ENCODE assay signal across 2 cellular contexts in genomic region chr4:86481429-86481828, GRCh38.
TF ChIP-seq lines count a peak whose summit lies in the region.

No MANE protein-coding gene starts in this region.

TF ChIP-seq in GM23338, 12 proteins besides CTCF, POLR2A, EP300 and RAD21 (continued from another document):
- TF ChIP-seq REST (IDR thresholded peaks at IDR 0.05; ENCODE audit: unreplicated experiment): no peak
- TF ChIP-seq, protein P1, sequence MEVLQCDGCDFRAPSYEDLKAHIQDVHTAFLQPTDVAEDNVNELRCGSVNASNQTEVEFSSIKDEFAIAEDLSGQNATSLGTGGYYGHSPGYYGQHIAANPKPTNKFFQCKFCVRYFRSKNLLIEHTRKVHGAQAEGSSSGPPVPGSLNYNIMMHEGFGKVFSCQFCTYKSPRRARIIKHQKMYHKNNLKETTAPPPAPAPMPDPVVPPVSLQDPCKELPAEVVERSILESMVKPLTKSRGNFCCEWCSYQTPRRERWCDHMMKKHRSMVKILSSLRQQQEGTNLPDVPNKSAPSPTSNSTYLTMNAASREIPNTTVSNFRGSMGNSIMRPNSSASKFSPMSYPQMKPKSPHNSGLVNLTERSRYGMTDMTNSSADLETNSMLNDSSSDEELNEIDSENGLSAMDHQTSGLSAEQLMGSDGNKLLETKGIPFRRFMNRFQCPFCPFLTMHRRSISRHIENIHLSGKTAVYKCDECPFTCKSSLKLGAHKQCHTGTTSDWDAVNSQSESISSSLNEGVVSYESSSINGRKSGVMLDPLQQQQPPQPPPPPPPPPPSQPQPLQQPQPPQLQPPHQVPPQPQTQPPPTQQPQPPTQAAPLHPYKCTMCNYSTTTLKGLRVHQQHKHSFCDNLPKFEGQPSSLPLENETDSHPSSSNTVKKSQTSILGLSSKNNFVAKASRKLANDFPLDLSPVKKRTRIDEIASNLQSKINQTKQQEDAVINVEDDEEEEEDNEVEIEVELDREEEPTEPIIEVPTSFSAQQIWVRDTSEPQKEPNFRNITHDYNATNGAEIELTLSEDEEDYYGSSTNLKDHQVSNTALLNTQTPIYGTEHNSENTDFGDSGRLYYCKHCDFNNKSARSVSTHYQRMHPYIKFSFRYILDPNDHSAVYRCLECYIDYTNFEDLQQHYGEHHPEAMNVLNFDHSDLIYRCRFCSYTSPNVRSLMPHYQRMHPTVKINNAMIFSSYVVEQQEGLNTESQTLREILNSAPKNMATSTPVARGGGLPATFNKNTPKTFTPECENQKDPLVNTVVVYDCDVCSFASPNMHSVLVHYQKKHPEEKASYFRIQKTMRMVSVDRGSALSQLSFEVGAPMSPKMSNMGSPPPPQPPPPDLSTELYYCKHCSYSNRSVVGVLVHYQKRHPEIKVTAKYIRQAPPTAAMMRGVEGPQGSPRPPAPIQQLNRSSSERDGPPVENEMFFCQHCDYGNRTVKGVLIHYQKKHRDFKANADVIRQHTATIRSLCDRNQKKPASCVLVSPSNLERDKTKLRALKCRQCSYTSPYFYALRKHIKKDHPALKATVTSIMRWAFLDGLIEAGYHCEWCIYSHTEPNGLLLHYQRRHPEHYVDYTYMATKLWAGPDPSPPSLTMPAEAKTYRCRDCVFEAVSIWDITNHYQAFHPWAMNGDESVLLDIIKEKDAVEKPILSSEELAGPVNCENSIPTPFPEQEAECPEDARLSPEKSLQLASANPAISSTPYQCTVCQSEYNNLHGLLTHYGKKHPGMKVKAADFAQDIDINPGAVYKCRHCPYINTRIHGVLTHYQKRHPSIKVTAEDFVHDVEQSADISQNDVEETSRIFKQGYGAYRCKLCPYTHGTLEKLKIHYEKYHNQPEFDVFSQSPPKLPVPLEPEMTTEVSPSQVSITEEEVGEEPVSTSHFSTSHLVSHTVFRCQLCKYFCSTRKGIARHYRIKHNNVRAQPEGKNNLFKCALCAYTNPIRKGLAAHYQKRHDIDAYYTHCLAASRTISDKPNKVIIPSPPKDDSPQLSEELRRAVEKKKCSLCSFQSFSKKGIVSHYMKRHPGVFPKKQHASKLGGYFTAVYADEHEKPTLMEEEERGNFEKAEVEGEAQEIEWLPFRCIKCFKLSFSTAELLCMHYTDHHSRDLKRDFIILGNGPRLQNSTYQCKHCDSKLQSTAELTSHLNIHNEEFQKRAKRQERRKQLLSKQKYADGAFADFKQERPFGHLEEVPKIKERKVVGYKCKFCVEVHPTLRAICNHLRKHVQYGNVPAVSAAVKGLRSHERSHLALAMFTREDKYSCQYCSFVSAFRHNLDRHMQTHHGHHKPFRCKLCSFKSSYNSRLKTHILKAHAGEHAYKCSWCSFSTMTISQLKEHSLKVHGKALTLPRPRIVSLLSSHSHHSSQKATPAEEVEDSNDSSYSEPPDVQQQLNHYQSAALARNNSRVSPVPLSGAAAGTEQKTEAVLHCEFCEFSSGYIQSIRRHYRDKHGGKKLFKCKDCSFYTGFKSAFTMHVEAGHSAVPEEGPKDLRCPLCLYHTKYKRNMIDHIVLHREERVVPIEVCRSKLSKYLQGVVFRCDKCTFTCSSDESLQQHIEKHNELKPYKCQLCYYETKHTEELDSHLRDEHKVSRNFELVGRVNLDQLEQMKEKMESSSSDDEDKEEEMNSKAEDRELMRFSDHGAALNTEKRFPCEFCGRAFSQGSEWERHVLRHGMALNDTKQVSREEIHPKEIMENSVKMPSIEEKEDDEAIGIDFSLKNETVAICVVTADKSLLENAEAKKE (CRISPR knock-in tag; IDR thresholded peaks at IDR 0.05): no peak
- TF ChIP-seq POLR2AphosphoS5 (IDR thresholded peaks at IDR 0.05; ENCODE audit: low read depth): no peak
- no peak for TF ChIP-seq EZH2phosphoT487 (IDR thresholded peaks at IDR 0.05; ENCODE audit: unreplicated experiment)
- TF ChIP-seq EZH2 (IDR thresholded peaks at IDR 0.05; ENCODE audit: low read depth, unreplicated experiment): no peak
- TF ChIP-seq STAT1 (IDR thresholded peaks at IDR 0.05; ENCODE audit: unreplicated experiment): no peak
- TF ChIP-seq JUNB (IDR thresholded peaks at IDR 0.05; ENCODE audit: unreplicated experiment): no peak

TF ChIP-seq in WTC11, 78 proteins besides CTCF, POLR2A, EP300 and RAD21 (continued from another document):
- TF ChIP-seq, protein P2, sequence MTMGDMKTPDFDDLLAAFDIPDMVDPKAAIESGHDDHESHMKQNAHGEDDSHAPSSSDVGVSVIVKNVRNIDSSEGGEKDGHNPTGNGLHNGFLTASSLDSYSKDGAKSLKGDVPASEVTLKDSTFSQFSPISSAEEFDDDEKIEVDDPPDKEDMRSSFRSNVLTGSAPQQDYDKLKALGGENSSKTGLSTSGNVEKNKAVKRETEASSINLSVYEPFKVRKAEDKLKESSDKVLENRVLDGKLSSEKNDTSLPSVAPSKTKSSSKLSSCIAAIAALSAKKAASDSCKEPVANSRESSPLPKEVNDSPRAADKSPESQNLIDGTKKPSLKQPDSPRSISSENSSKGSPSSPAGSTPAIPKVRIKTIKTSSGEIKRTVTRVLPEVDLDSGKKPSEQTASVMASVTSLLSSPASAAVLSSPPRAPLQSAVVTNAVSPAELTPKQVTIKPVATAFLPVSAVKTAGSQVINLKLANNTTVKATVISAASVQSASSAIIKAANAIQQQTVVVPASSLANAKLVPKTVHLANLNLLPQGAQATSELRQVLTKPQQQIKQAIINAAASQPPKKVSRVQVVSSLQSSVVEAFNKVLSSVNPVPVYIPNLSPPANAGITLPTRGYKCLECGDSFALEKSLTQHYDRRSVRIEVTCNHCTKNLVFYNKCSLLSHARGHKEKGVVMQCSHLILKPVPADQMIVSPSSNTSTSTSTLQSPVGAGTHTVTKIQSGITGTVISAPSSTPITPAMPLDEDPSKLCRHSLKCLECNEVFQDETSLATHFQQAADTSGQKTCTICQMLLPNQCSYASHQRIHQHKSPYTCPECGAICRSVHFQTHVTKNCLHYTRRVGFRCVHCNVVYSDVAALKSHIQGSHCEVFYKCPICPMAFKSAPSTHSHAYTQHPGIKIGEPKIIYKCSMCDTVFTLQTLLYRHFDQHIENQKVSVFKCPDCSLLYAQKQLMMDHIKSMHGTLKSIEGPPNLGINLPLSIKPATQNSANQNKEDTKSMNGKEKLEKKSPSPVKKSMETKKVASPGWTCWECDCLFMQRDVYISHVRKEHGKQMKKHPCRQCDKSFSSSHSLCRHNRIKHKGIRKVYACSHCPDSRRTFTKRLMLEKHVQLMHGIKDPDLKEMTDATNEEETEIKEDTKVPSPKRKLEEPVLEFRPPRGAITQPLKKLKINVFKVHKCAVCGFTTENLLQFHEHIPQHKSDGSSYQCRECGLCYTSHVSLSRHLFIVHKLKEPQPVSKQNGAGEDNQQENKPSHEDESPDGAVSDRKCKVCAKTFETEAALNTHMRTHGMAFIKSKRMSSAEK (CRISPR knock-in tag; IDR thresholded peaks at IDR 0.05; ENCODE audit: borderline replicate concordance): no peak
- TF ChIP-seq ETV6 (CRISPR knock-in tag; IDR thresholded peaks at IDR 0.05) (no peak), MYBL2 (CRISPR knock-in tag; IDR thresholded peaks at IDR 0.05) (no peak), OVOL2 (CRISPR knock-in tag; IDR thresholded peaks at IDR 0.05; ENCODE audit: borderline replicate concordance) (no peak), MXD4 (CRISPR knock-in tag; IDR thresholded peaks at IDR 0.05; ENCODE audit: borderline replicate concordance) (no peak)
